In the genomic region with DNA sequence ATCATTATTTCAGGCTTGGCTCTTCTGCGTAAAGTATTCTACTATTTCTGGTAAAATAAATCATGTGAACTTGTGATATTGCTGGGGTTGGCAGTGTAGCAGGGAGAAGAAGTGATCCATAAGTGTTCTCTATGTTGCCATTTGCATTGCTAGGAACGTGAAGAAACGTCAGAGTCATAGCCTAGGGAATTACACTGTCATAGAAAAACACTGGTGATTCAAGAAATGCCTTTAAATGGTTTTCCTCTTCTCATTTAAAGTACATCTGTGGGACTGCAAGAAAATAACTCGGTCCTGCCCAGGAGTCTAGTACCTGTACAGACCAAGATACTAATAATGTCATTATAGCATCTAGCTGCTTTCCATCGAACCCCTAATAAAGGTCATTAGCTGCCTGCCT, we compare ENCODE assay signal across 19 cellular contexts.
DNase-seq lines count a peak whose midpoint lies in the region; ATAC-seq and TF ChIP-seq lines count a peak whose summit lies in the region.
"Had no signal": no experiment of that assay in that cellular context is flagged by ENCODE, and none has a peak within 500 bp of the region (broad histone marks: within the 10 kb centered on the region; RNA-seq: fewer than 3 reads in every experiment).

No MANE protein-coding gene starts in this region.

- H2AFZ ChIP-seq in osteoblast (ENCODE audit: low read length): no peak overlapping the region

- H3K4me1 ChIP-seq in cardiac muscle cell (ENCODE audit: low read depth) (peaks cover 41% of the 10 kb centered on the region), osteoblast (ENCODE audit: insufficient read depth, low read length) (peaks cover 38% of the 10 kb centered on the region), left lung (peaks cover 0 to 7% of the 10 kb centered on the region in 2 donors)
- H3K4me1 ChIP-seq: Caco-2 had no signal

- H3K27me3 ChIP-seq in cardiac muscle cell: no peaks in the 10 kb centered on the region
- H3K27me3 ChIP-seq in osteoblast (ENCODE audit: insufficient read depth, low read length): no peaks in the 10 kb centered on the region
- H3K27me3 ChIP-seq in left lung: no peaks in the 10 kb centered on the region

- no peaks in the 10 kb centered on the region for H3K36me3 Mint-ChIP-seq in chondrocyte (ENCODE audit: low read depth)

- H3K9me3 ChIP-seq in cardiac muscle cell (ENCODE audit: low read depth) (no peaks in the 10 kb centered on the region), osteoblast (ENCODE audit: low read depth, low read length) (no peaks in the 10 kb centered on the region), left lung (no peaks in the 10 kb centered on the region)
- H3K9me3 ChIP-seq: A549, Caco-2, HAP-1 had no signal

- H3K36me3 ChIP-seq in cardiac muscle cell: no peaks in the 10 kb centered on the region
- no peaks in the 10 kb centered on the region for H3K36me3 ChIP-seq in osteoblast (ENCODE audit: insufficient read depth, low read length)
- H3K36me3 ChIP-seq in left lung: no peaks in the 10 kb centered on the region
- H3K36me3 ChIP-seq: HAP-1 had no signal

- TF ChIP-seq CTCF in cardiac muscle cell (IDR thresholded peaks at IDR 0.05; ENCODE audit: low read depth, low read length) (no peak), chondrocyte (IDR thresholded peaks at IDR 0.05) (no peak), osteoblast (IDR thresholded peaks at IDR 0.05; ENCODE audit: extremely low read depth, low read depth, low read length) (no peak), left lung (IDR thresholded peaks at IDR 0.05) (no peak)

- intact Hi-C loops in Right ventricle myocardium inferior (cut with DNase I): no loop called here
- intact Hi-C loops in left lung (cut with DNase I): no loop called here
- intact Hi-C loops in sciatic nerve (cut with DNase I): no loop called here

- no peak overlapping the region for H3K4me3 Mint-ChIP-seq in chondrocyte (ENCODE audit: unreplicated experiment)
- H3K4me3 Mint-ChIP-seq: CD4-positive, alpha-beta T cell had no signal

- H3K27me3 Mint-ChIP-seq in chondrocyte (ENCODE audit: low read depth): no peaks in the 10 kb centered on the region
- H3K27me3 Mint-ChIP-seq: CD4-positive, alpha-beta T cell had no signal

- H3K27ac ChIP-seq in cardiac muscle cell (peak overlapping the region; percentile 13), osteoblast (ENCODE audit: low read depth, low read length) (peak overlapping the region; percentile 34), left lung (no peak overlapping the region)
- H3K27ac ChIP-seq: 22Rv1, A549, C4-2B, HL-60 had no signal

- no peaks in the 10 kb centered on the region for H4K20me1 ChIP-seq in osteoblast (ENCODE audit: insufficient read depth, low read length)

- ATAC-seq in Right ventricle myocardium inferior: no peak
- no peak for ATAC-seq in left lung
- no peak for ATAC-seq in sciatic nerve
- ATAC-seq: A549, K562 had no signal

- H3K4me3 ChIP-seq in cardiac muscle cell: no peak overlapping the region
- no peak overlapping the region for H3K4me3 ChIP-seq in osteoblast (ENCODE audit: insufficient read depth, low read length)
- H3K4me3 ChIP-seq in left lung: no peak overlapping the region
- H3K4me3 ChIP-seq: A549, HAP-1, K562 had no signal

- DNase-seq in cardiac muscle cell (ENCODE audit: low read depth in 1 of 2, low spot score in 1 of 2) (no peak), Right ventricle myocardium inferior (ENCODE audit: missing footprints) (no peak), chondrocyte (ENCODE audit: low spot score) (no peak), osteoblast (ENCODE audit: insufficient read length, low spot score, missing footprints) (no peak), Kasumi-1 (lab: John Stamatoyannopoulos, UW) (no peak), left lung (no peak), sciatic nerve (ENCODE audit: low spot score) (no peak)
- DNase-seq: AML-193; Caco-2; CD4-positive, alpha-beta T cell; DMS79 treated with DMSO at 0.1 percent for 48 hours; GF-D8; IMR-90 had no signal

- no peak overlapping the region for H3K4me2 ChIP-seq in osteoblast (ENCODE audit: insufficient read depth, low read length)
- H3K4me2 ChIP-seq: A549 had no signal

- H3K9me3 Mint-ChIP-seq in chondrocyte (ENCODE audit: low read depth): no peaks in the 10 kb centered on the region
- H3K9me3 Mint-ChIP-seq: CD4-positive, alpha-beta T cell had no signal

- H3K79me2 ChIP-seq in osteoblast (ENCODE audit: insufficient read depth, low read length): peaks cover 73% of the 10 kb centered on the region

- peaks cover 53% of the 10 kb centered on the region for H3K4me1 Mint-ChIP-seq in chondrocyte (ENCODE audit: low read depth)

- peak overlapping the region; percentile 50 for H3K27ac Mint-ChIP-seq in chondrocyte (ENCODE audit: unreplicated experiment)
- H3K27ac Mint-ChIP-seq: CD4-positive, alpha-beta T cell had no signal

Comparison
In these comparisons a context has a peak if more than half of its experiments do, and no peak if none do; other contexts are left out.
1. H3K27ac ChIP-seq: peak in cardiac muscle cell (single experiment) and osteoblast (single experiment); none in left lung (0 of 2).